ENCODE assay signal across 1 cellular context in genomic region chr2:182824056-182824758, GRCh38.
TF ChIP-seq lines count a peak whose summit lies in the region.

No MANE protein-coding gene starts in this region.

TF ChIP-seq in WTC11, 78 proteins besides CTCF, POLR2A, EP300 and RAD21 (continued from another document):
- no peak for TF ChIP-seq GRHL2 (CRISPR knock-in tag; IDR thresholded peaks at IDR 0.05; ENCODE audit: insufficient replicate concordance, severe bottlenecking)
- TF ChIP-seq ZNF281 (CRISPR knock-in tag; IDR thresholded peaks at IDR 0.05): no peak
- TF ChIP-seq CREM (CRISPR knock-in tag; IDR thresholded peaks at IDR 0.05): no peak
- no peak for TF ChIP-seq MAX (CRISPR knock-in tag; IDR thresholded peaks at IDR 0.05)
- TF ChIP-seq FOXJ3 (CRISPR knock-in tag; IDR thresholded peaks at IDR 0.05; ENCODE audit: borderline replicate concordance): no peak
- no peak for TF ChIP-seq ZNF232 (CRISPR knock-in tag; IDR thresholded peaks at IDR 0.05)
- no peak for TF ChIP-seq ETV6 (CRISPR knock-in tag; IDR thresholded peaks at IDR 0.05)
- TF ChIP-seq, protein P1, sequence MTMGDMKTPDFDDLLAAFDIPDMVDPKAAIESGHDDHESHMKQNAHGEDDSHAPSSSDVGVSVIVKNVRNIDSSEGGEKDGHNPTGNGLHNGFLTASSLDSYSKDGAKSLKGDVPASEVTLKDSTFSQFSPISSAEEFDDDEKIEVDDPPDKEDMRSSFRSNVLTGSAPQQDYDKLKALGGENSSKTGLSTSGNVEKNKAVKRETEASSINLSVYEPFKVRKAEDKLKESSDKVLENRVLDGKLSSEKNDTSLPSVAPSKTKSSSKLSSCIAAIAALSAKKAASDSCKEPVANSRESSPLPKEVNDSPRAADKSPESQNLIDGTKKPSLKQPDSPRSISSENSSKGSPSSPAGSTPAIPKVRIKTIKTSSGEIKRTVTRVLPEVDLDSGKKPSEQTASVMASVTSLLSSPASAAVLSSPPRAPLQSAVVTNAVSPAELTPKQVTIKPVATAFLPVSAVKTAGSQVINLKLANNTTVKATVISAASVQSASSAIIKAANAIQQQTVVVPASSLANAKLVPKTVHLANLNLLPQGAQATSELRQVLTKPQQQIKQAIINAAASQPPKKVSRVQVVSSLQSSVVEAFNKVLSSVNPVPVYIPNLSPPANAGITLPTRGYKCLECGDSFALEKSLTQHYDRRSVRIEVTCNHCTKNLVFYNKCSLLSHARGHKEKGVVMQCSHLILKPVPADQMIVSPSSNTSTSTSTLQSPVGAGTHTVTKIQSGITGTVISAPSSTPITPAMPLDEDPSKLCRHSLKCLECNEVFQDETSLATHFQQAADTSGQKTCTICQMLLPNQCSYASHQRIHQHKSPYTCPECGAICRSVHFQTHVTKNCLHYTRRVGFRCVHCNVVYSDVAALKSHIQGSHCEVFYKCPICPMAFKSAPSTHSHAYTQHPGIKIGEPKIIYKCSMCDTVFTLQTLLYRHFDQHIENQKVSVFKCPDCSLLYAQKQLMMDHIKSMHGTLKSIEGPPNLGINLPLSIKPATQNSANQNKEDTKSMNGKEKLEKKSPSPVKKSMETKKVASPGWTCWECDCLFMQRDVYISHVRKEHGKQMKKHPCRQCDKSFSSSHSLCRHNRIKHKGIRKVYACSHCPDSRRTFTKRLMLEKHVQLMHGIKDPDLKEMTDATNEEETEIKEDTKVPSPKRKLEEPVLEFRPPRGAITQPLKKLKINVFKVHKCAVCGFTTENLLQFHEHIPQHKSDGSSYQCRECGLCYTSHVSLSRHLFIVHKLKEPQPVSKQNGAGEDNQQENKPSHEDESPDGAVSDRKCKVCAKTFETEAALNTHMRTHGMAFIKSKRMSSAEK (CRISPR knock-in tag; IDR thresholded peaks at IDR 0.05; ENCODE audit: borderline replicate concordance): no peak
- TF ChIP-seq, protein P2, sequence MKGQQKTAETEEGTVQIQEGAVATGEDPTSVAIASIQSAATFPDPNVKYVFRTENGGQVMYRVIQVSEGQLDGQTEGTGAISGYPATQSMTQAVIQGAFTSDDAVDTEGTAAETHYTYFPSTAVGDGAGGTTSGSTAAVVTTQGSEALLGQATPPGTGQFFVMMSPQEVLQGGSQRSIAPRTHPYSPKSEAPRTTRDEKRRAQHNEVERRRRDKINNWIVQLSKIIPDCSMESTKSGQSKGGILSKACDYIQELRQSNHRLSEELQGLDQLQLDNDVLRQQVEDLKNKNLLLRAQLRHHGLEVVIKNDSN (CRISPR knock-in tag; IDR thresholded peaks at IDR 0.05): no peak
- no peak for TF ChIP-seq NR3C1 (CRISPR knock-in tag; conservative IDR thresholded peaks at IDR 0.05; ENCODE audit: low read depth)
- TF ChIP-seq RORB (CRISPR knock-in tag; IDR thresholded peaks at IDR 0.05): no peak
TF ChIP-seq in WTC11: peak in this region for 0.
